Comparison of ENCODE assay signal across 15 cellular contexts in genomic region chr1:3910049-3910731, GRCh38. TPM values are rescaled to one million over a fixed set of nuclear protein-coding genes. Genes with fewer than 3 reads are reported as not detected.
A peak's percentile ranks its signal among the peaks of the same experiment; 100 is the strongest.
DNase-seq lines count a peak whose midpoint lies in the region; ATAC-seq, FAIRE-seq and TF ChIP-seq lines count a peak whose summit lies in the region.
"Had no signal": no experiment of that assay in that cellular context is flagged by ENCODE, and none has a peak within 500 bp of the region (broad histone marks: within the 10 kb centered on the region; RNA-seq: fewer than 3 reads in every experiment).

No MANE protein-coding gene starts in this region.

- DNase-seq in cardiac septum (ENCODE audit: low spot score) (peak; percentile 74), right cardiac atrium (no peak), NCI-H2171 treated with DMSO at 0.1 percent for 48 hours (lab: John Stamatoyannopoulos, UW) (peak; percentile 68), H1 (ENCODE audit: low read depth in 1 of 2, low spot score in 2 of 2) (no peak), spleen (peak; percentile 73), HT-29 (ENCODE audit: low spot score) (no peak), C1 segment of cervical spinal cord (lab: John Stamatoyannopoulos, UW) (no peak), NCI-H2081 treated with DMSO at 0.1 percent for 48 hours (lab: John Stamatoyannopoulos, UW) (no peak)
- DNase-seq: GF-D8, sigmoid colon had no signal

- H3K23ac ChIP-seq in H1 (ENCODE audit: insufficient read length): no peak overlapping the region

- intact Hi-C loops in cardiac septum (cut with DNase I) (loop anchor here (5.0 kb wide), 1 partner anchor 1837 kb away; no protein-coding TSS in a partner anchor), right cardiac atrium (cut with DNase I) (no loop called here), spleen (cut with DNase I; ENCODE audit: low total_unique reads) (loop anchor here (5.0 kb wide), 1 partner anchor 1837 kb away; no protein-coding TSS in a partner anchor)

- TF ChIP-seq EP300 in H1 (IDR thresholded peaks at IDR 0.05; ENCODE audit: borderline replicate concordance in 1 of 2, low read depth in 2 of 2, low read length in 2 of 2): no peak

- no peak overlapping the region for H3K18ac ChIP-seq in H1 (ENCODE audit: extremely low read depth, low read length)

- H3K9me3 ChIP-seq in right cardiac atrium (ENCODE audit: control insufficient read depth, low read length) (no peaks in the 10 kb centered on the region), H1 (ENCODE audit: insufficient read depth in 2 of 2, low read depth in 1 of 2, low read length in 1 of 2) (no peaks in the 10 kb centered on the region), spleen (no peaks in the 10 kb centered on the region)
- H3K9me3 ChIP-seq: Caco-2, mucosa of descending colon, sigmoid colon, testis had no signal

- H2BK15ac ChIP-seq in H1 (ENCODE audit: low read length): no peak overlapping the region

- no peak for TF ChIP-seq RAD21 in H1 (IDR thresholded peaks at IDR 0.05 in 1 of 2, conservative IDR thresholded peaks at IDR 0.05 in 1 of 2; ENCODE audit: low read depth in 2 of 2, low read length in 2 of 2)

- H3K4me3 ChIP-seq in right cardiac atrium (ENCODE audit: low read length) (no peak overlapping the region), H1 (ENCODE audit: extremely low read depth in 1 of 4, insufficient read depth in 2 of 4, low read depth in 3 of 4, low read length in 4 of 4) (no peak overlapping the region), spleen (no peak overlapping the region)
- H3K4me3 ChIP-seq: mucosa of descending colon, sigmoid colon, testis had no signal

- TF ChIP-seq CTCF in H1 (IDR thresholded peaks at IDR 0.05; ENCODE audit: control extremely low read depth in 1 of 3, insufficient read depth in 1 of 3, low read depth in 1 of 3, low read length in 3 of 3): no peak
- no peak for TF ChIP-seq CTCF in spleen (IDR thresholded peaks at IDR 0.05 in 8 of 11, conservative IDR thresholded peaks at IDR 0.05 in 3 of 11)

- H2BK5ac ChIP-seq in H1 (ENCODE audit: low read depth, low read length): no peak overlapping the region

- no peak overlapping the region for H2AFZ ChIP-seq in H1 (ENCODE audit: low read length)

- no peaks in the 10 kb centered on the region for H4K20me1 ChIP-seq in H1 (replicated peaks in 1 of 2; ENCODE audit: control insufficient read depth in 1 of 2, insufficient read depth in 2 of 2, low read length in 2 of 2)

- H3K79me1 ChIP-seq in H1 (ENCODE audit: low read depth, low read length): no peaks in the 10 kb centered on the region; the same call in 1 of the 2 replicates

- H3K36me3 ChIP-seq in H1 (ENCODE audit: control insufficient read depth in 2 of 4, insufficient read depth in 4 of 4, low read length in 3 of 4) (no peaks in the 10 kb centered on the region), spleen (no peaks in the 10 kb centered on the region)
- H3K36me3 ChIP-seq: sigmoid colon had no signal

- CTCF ChIA-PET in H1 (lab: Charles Lee; ENCODE audit: partially characterized antibody): no interaction called here

- no peaks in the 10 kb centered on the region for H3K27me3 ChIP-seq in right cardiac atrium (ENCODE audit: control insufficient read depth, insufficient read depth)
- H3K27me3 ChIP-seq in H1 (replicated peaks in 1 of 4; ENCODE audit: control insufficient read depth in 3 of 4, extremely low read depth in 1 of 4, insufficient read depth in 3 of 4, low read length in 3 of 4): no peaks in the 10 kb centered on the region; a peak in 1 of 7 replicates
- H3K27me3 ChIP-seq in spleen (replicated peaks in 1 of 7): peaks cover 0 to 20% (median 4%) of the 10 kb centered on the region in 7 donors
- H3K27me3 ChIP-seq: testis had no signal

- TF ChIP-seq POLR2A in H1 (IDR thresholded peaks at IDR 0.05; ENCODE audit: control extremely low read depth in 1 of 2, low read depth in 2 of 2, low read length in 2 of 2) (no peak), spleen (IDR thresholded peaks at IDR 0.05) (no peak)

- no peak overlapping the region for H3K4ac ChIP-seq in H1 (replicated peaks; ENCODE audit: insufficient read length, low read depth, low read length)

- H3K79me2 ChIP-seq in H1 (ENCODE audit: control insufficient read depth in 1 of 2, insufficient read depth in 2 of 2, low read length in 2 of 2): no peaks in the 10 kb centered on the region

- no peak overlapping the region for H2BK120ac ChIP-seq in H1 (replicated peaks; ENCODE audit: low read depth, low read length)

- no peak overlapping the region for H4K5ac ChIP-seq in H1 (ENCODE audit: insufficient read length, low read depth, low read length)

- 84% methylated on average over 30 of the region's 30 CpGs for WGBS in right cardiac atrium
- WGBS in H1 (ENCODE audit: extremely low coverage in 1 of 2, insufficient coverage in 1 of 2, insufficient read length in 1 of 2, insufficient replicate concordance in 2 of 2, low coverage in 1 of 2, low lambda C conversion rate in 2 of 2, missing lambda C conversion rate in 1 of 2), 2 experiments: 90% methylated on average over 29 of the region's 30 CpGs; no CpG with 5 or more reads in 1 of the 2 experiments
- WGBS in spleen, 5 donors: 70 to 81% (median 75%) methylated on average over 25 to 30 of the region's 30 CpGs

- H2BK20ac ChIP-seq in H1 (ENCODE audit: low read length): no peak overlapping the region

- no peak for FAIRE-seq in H1 (lab: Jason Lieb, UNC)
- FAIRE-seq: colon, endometrium had no signal

- no peaks in the 10 kb centered on the region; the same call in 1 of the 2 replicates for H3K23me2 ChIP-seq in H1 (ENCODE audit: low read depth, low read length)

- H3K9ac ChIP-seq in H1 (replicated peaks in 1 of 4; ENCODE audit: extremely low read depth in 1 of 4, low read depth in 3 of 4, low read length in 3 of 4): no peak overlapping the region

- H3K4me1 ChIP-seq in right cardiac atrium (ENCODE audit: control insufficient read depth, insufficient read depth, low read length) (peaks cover 4% of the 10 kb centered on the region), H1 (replicated peaks in 1 of 4; ENCODE audit: control insufficient read depth in 3 of 4, insufficient read depth in 4 of 4, low read length in 3 of 4) (peaks cover 0 to 8% (median 4%) of the 10 kb centered on the region in 4 experiments; a peak in 3 of 7 replicates), spleen (peaks cover 0 to 44% (median 14%) of the 10 kb centered on the region in 6 donors)
- H3K4me1 ChIP-seq: Caco-2 had no signal

- ATAC-seq in right cardiac atrium: no peak

- peak overlapping the region; percentile 52 for H4K91ac ChIP-seq in H1 (replicated peaks; ENCODE audit: insufficient read length, low read length)

- no peak overlapping the region for H2AK5ac ChIP-seq in H1 (ENCODE audit: low read depth, low read length)

- no peak overlapping the region for H3K56ac ChIP-seq in H1 (replicated peaks; ENCODE audit: insufficient read length, low read depth, low read length)

- no peak overlapping the region for H3K4me2 ChIP-seq in H1 (ENCODE audit: insufficient read depth in 1 of 2, low read depth in 2 of 2, low read length in 2 of 2)

- 0 out of 2 replicates have a peak overlapping the region, but pooled peaks have one; percentile 10 for H2BK12ac ChIP-seq in H1 (ENCODE audit: low read depth, low read length)

- POLR2A ChIA-PET in H1 (lab: Charles Lee; ENCODE audit: partially characterized antibody): no interaction called here

- H3K27ac ChIP-seq in right cardiac atrium (ENCODE audit: low read length) (no peak overlapping the region), H1 (ENCODE audit: low read depth, low read length) (no peak overlapping the region), spleen (no peak overlapping the region)
- H3K27ac ChIP-seq: sigmoid colon, testis had no signal

- H3K14ac ChIP-seq in H1 (ENCODE audit: insufficient read length): no peak overlapping the region

- H4K8ac ChIP-seq in H1 (ENCODE audit: extremely low read depth, insufficient read depth, low read length): peak overlapping the region; percentile 31

RNA-seq across cellular contexts. Expression of gene C1orf174, which starts 10.1 kb away (rescaled TPM):
- 11.5 TPM for total RNA-seq in cardiac septum
- total RNA-seq in right cardiac atrium: 10 to 100 TPM; 11.3 to 15.1 (median 13.2) TPM
- 11.6 TPM for polyA plus RNA-seq in right cardiac atrium
- 28.4 and 28.5 TPM in 2 replicates for total RNA-seq in H1 (2021; fragmentation: NEBNext Ultra II Directional; extraction: Animal tissue kit (Norgen Biotek cat#: 25700))
- 31.1 and 32.4 TPM in 2 replicates for polyA plus RNA-seq in H1 (2011; rRNA removed)
- 35.9 TPM for polyA plus RNA-seq in H1 (2011; cell fraction: cytosol; rRNA removed)
- polyA plus RNA-seq in H1 (2011; cell fraction: nucleus; rRNA removed): 31.2 TPM
- polyA plus RNA-seq in H1 (2012, experiment 1 of 2): 25.9 to 34.1 TPM (median 27.7 TPM) in 4 replicates
- polyA plus RNA-seq in H1 (2012, experiment 2 of 2): 7.2 TPM
- polyA plus RNA-seq in H1 (2013, experiment 1 of 2): 21.3 TPM
- polyA plus RNA-seq in H1 (2013, experiment 2 of 2): 22.1 TPM
- polyA minus RNA-seq in H1 (2011; rRNA and poly(A)+ RNA removed): 21.0 and 24.5 TPM in 2 replicates
- 16.9 TPM for polyA minus RNA-seq in H1 (2011; cell fraction: cytosol; rRNA and poly(A)+ RNA removed)
- polyA minus RNA-seq in H1 (2011; cell fraction: nucleus; rRNA and poly(A)+ RNA removed): 11.5 TPM
- total RNA-seq in spleen: 10 to 100 TPM; 19.7 to 34.5 (median 23.7) TPM
- 10 to 100 TPM; 14.9 to 24.2 (median 15.8) TPM for polyA plus RNA-seq in spleen
- 26.4 and 30.8 TPM in 2 replicates for total RNA-seq in HT-29 (2014; rRNA removed; shearing (Covaris generic))

RNA-seq across cellular contexts. Expression of gene DFFB, which starts 52.9 kb away (rescaled TPM):
- total RNA-seq in cardiac septum (2.9 TPM), right cardiac atrium (1 to 10 TPM; 2.9 to 6.1 (median 4.5) TPM), spleen (10 to 100 TPM in 5 of 7 donors, 1 to 10 TPM in 2; 8.5 to 13.8 (median 12.1) TPM)
- polyA plus RNA-seq in right cardiac atrium (2.6 TPM), H1 (2011; rRNA removed) (6.5 and 8.6 TPM in 2 replicates), spleen (10 to 100 TPM in 1 of 3 donors, 1 to 10 TPM in 2; 6.3 to 10.5 (median 8.7) TPM)
- total RNA-seq in H1 (2021; fragmentation: NEBNext Ultra II Directional; extraction: Animal tissue kit (Norgen Biotek cat#: 25700)): 9.2 and 11.9 TPM in 2 replicates
- polyA plus RNA-seq in H1 (2011; cell fraction: cytosol; rRNA removed): 9.6 TPM
- polyA plus RNA-seq in H1 (2011; cell fraction: nucleus; rRNA removed): 10.0 TPM
- polyA plus RNA-seq in H1 (2012, experiment 1 of 2): 6.5 to 7.8 TPM (median 6.9 TPM) in 4 replicates
- polyA plus RNA-seq in H1 (2012, experiment 2 of 2): 6.0 TPM
- polyA plus RNA-seq in H1 (2013, experiment 1 of 2): 8.7 TPM
- polyA plus RNA-seq in H1 (2013, experiment 2 of 2): 9.0 TPM
- polyA minus RNA-seq in H1 (2011; rRNA and poly(A)+ RNA removed): 3.8 and 4.8 TPM in 2 replicates
- 4.9 TPM for polyA minus RNA-seq in H1 (2011; cell fraction: cytosol; rRNA and poly(A)+ RNA removed)
- 2.1 TPM for polyA minus RNA-seq in H1 (2011; cell fraction: nucleus; rRNA and poly(A)+ RNA removed)
- total RNA-seq in HT-29 (2014; rRNA removed; shearing (Covaris generic)): 12.9 and 14.2 TPM in 2 replicates

RNA-seq across cellular contexts. Expression of gene CEP104, which starts 53.2 kb away (rescaled TPM):
- total RNA-seq in cardiac septum (32.0 TPM), right cardiac atrium (10 to 100 TPM; 33.2 to 41.2 (median 35.0) TPM), spleen (10 to 100 TPM; 26.4 to 49.4 (median 42.0) TPM)
- polyA plus RNA-seq in right cardiac atrium (8.7 TPM), H1 (2011; rRNA removed) (8.0 and 15.5 TPM in 2 replicates), spleen (1 to 10 TPM; 4.5 to 8.4 (median 5.3) TPM)
- total RNA-seq in H1 (2021; fragmentation: NEBNext Ultra II Directional; extraction: Animal tissue kit (Norgen Biotek cat#: 25700)): 38.0 and 43.9 TPM in 2 replicates
- polyA plus RNA-seq in H1 (2011; cell fraction: cytosol; rRNA removed): 10.7 TPM
- polyA plus RNA-seq in H1 (2011; cell fraction: nucleus; rRNA removed): 28.7 TPM
- polyA plus RNA-seq in H1 (2012, experiment 1 of 2): 15.8 to 22.7 TPM (median 18.7 TPM) in 4 replicates
- 5.6 TPM for polyA plus RNA-seq in H1 (2012, experiment 2 of 2)
- 11.7 TPM for polyA plus RNA-seq in H1 (2013, experiment 1 of 2)
- polyA plus RNA-seq in H1 (2013, experiment 2 of 2): 10.7 TPM
- polyA minus RNA-seq in H1 (2011; rRNA and poly(A)+ RNA removed): 26.5 and 34.4 TPM in 2 replicates
- 18.4 TPM for polyA minus RNA-seq in H1 (2011; cell fraction: cytosol; rRNA and poly(A)+ RNA removed)
- 11.7 TPM for polyA minus RNA-seq in H1 (2011; cell fraction: nucleus; rRNA and poly(A)+ RNA removed)
- total RNA-seq in HT-29 (2014; rRNA removed; shearing (Covaris generic)): 22.7 and 31.3 TPM in 2 replicates

Comparison
In these comparisons a context has a peak if more than half of its experiments do, and no peak if none do; other contexts are left out.
1. DNase-seq: peak in cardiac septum (single experiment), NCI-H2171 treated with DMSO at 0.1 percent for 48 hours (single experiment) and spleen (single experiment); none in right cardiac atrium (0 of 3), H1 (0 of 2), HT-29 (single experiment), C1 segment of cervical spinal cord (0 of 14) and NCI-H2081 treated with DMSO at 0.1 percent for 48 hours (single experiment).
2. intact Hi-C loops: an anchor here in cardiac septum (5.0 kb wide) and spleen (5.0 kb wide); none called in right cardiac atrium.